9 cellular contexts compared by ENCODE assay signal in genomic region chr15:83092309-83092976, GRCh38. TPM values are rescaled to one million over a fixed set of nuclear protein-coding genes. Genes with fewer than 3 reads are reported as not detected.
A peak's percentile ranks its signal among the peaks of the same experiment; 100 is the strongest.
DNase-seq lines count a peak whose midpoint lies in the region; ATAC-seq and TF ChIP-seq lines count a peak whose summit lies in the region.
"Had no signal": no experiment of that assay in that cellular context is flagged by ENCODE, and none has a peak within 500 bp of the region (broad histone marks: within the 10 kb centered on the region; RNA-seq: fewer than 3 reads in every experiment).

No MANE protein-coding gene starts in this region.

- peak overlapping the region; percentile 68 for H2AFZ ChIP-seq in osteoblast (ENCODE audit: low read length)

- H3K4me1 Mint-ChIP-seq in dendritic cell treated with granulocyte-macrophage colony-stimulating factor and Interleukin-4, amounts not matched to agents 40 ng/mL and 50 ng/mL, for 4 days (ENCODE audit: low read depth) = peaks cover 39% of the 10 kb centered on the region
- H3K4me1 Mint-ChIP-seq: neural crest cell had no signal

- no peak overlapping the region for H3K4me3 ChIP-seq in osteoblast (ENCODE audit: insufficient read depth, low read length)

- H3K27ac Mint-ChIP-seq in dendritic cell treated with granulocyte-macrophage colony-stimulating factor and Interleukin-4, amounts not matched to agents 40 ng/mL and 50 ng/mL, for 4 days = peak overlapping the region; percentile 91

- H3K4me3 Mint-ChIP-seq in dendritic cell treated with granulocyte-macrophage colony-stimulating factor and Interleukin-4, amounts not matched to agents 40 ng/mL and 50 ng/mL, for 4 days = peak overlapping the region; percentile 48
- H3K4me3 Mint-ChIP-seq: neural crest cell had no signal

- H3K27me3 ChIP-seq in osteoblast (ENCODE audit: insufficient read depth, low read length) = peaks cover 2% of the 10 kb centered on the region

- H3K4me1 ChIP-seq in osteoblast (ENCODE audit: insufficient read depth, low read length) = no peaks in the 10 kb centered on the region

- no peak for TF ChIP-seq CTCF in osteoblast (IDR thresholded peaks at IDR 0.05; ENCODE audit: extremely low read depth, low read depth, low read length)

- peak; percentile 83 for ATAC-seq in GM19372 (IDR thresholded peaks at IDR 0.05; ENCODE audit: low read depth, unreplicated experiment)

- no peak overlapping the region for H3K4me2 ChIP-seq in osteoblast (ENCODE audit: insufficient read depth, low read length)

- intact Hi-C loops in dendritic cell treated with granulocyte-macrophage colony-stimulating factor and Interleukin-4, amounts not matched to agents 40 ng/mL and 50 ng/mL, for 4 days (cut with micrococcal nuclease) = loop anchor here (1.0 kb wide), 1 partner anchor 25 kb away; the partner anchor contains the start of gene BTBD1
- intact Hi-C loops in posterior vena cava (cut with DNase I) = no loop called here

- DNase-seq in Ammon's horn (ENCODE audit: low spot score) = peak; percentile 76
- peak; percentile 49 for DNase-seq in KG1 (lab: John Stamatoyannopoulos, UW)
- no peak for DNase-seq in osteoblast (ENCODE audit: insufficient read length, low spot score, missing footprints)
- no peak for DNase-seq in NCI-H1436 treated with DMSO at 0.1 percent for 48 hours (lab: John Stamatoyannopoulos, UW)
- no peak for DNase-seq in SHP77 (lab: John Stamatoyannopoulos, UW)
- DNase-seq in posterior vena cava (ENCODE audit: low spot score) = no peak

- no peaks in the 10 kb centered on the region for H3K79me2 ChIP-seq in osteoblast (ENCODE audit: insufficient read depth, low read length)

- H3K36me3 ChIP-seq in osteoblast (ENCODE audit: insufficient read depth, low read length) = no peaks in the 10 kb centered on the region

- H3K27ac ChIP-seq in osteoblast (ENCODE audit: low read depth, low read length) = no peak overlapping the region

- H3K9me3 ChIP-seq in osteoblast (ENCODE audit: low read depth, low read length) = no peaks in the 10 kb centered on the region

- no peaks in the 10 kb centered on the region for H3K9me3 Mint-ChIP-seq in dendritic cell treated with granulocyte-macrophage colony-stimulating factor and Interleukin-4, amounts not matched to agents 40 ng/mL and 50 ng/mL, for 4 days

- H4K20me1 ChIP-seq in osteoblast (ENCODE audit: insufficient read depth, low read length) = no peaks in the 10 kb centered on the region

- no peaks in the 10 kb centered on the region for H3K36me3 Mint-ChIP-seq in dendritic cell treated with granulocyte-macrophage colony-stimulating factor and Interleukin-4, amounts not matched to agents 40 ng/mL and 50 ng/mL, for 4 days (ENCODE audit: low read depth)

- H3K27me3 Mint-ChIP-seq in dendritic cell treated with granulocyte-macrophage colony-stimulating factor and Interleukin-4, amounts not matched to agents 40 ng/mL and 50 ng/mL, for 4 days = peaks cover 9% of the 10 kb centered on the region

RNA-seq across cellular contexts. Expression of gene TM6SF1, which starts 15.0 kb away (rescaled TPM):
- total RNA-seq in osteoblast = 0.29 and 0.36 TPM in 2 replicates
- total RNA-seq in posterior vena cava = 1 to 10 TPM; 6.9 to 8.1 TPM

RNA-seq across cellular contexts. Expression of gene BTBD1, which starts 25.4 kb away (rescaled TPM):
- total RNA-seq in osteoblast = 88.3 and 99.6 TPM in 2 replicates
- 10 to 100 TPM; 42.4 TPM for total RNA-seq in posterior vena cava

Comparison
In these comparisons a context has a peak if more than half of its experiments do, and no peak if none do; other contexts are left out.
1. DNase-seq: peak in Ammon's horn (single experiment) and KG1 (single experiment); none in osteoblast (single experiment), NCI-H1436 treated with DMSO at 0.1 percent for 48 hours (single experiment), SHP77 (0 of 2) and posterior vena cava (single experiment).